8 cellular contexts compared by ENCODE assay signal in the genomic region with DNA sequence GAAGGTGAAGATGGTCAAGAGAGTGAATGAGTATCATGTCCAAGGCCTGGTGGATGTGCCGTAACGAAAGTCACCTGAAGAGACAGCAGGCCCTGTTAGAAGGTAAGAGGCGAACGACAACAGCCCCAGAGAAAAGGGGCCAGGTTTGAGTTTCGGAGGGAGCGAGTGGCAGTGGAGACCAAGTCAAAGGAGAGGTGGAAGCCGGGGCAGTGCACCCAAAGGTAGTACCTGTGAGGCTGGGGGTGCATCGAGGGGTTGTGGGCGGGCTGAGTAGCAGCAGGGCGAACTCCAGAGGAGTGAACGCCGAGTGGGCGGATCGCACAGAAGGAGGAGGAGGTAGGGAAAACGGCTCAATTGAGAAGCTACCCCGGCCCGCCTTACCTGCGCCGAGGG. TPM values are rescaled to one million over a fixed set of nuclear protein-coding genes. Genes with fewer than 3 reads are reported as not detected.
DNase-seq lines count a peak whose midpoint lies in the region; ATAC-seq, FAIRE-seq and TF ChIP-seq lines count a peak whose summit lies in the region.

No MANE protein-coding gene starts in this region.

- no peak for TF ChIP-seq CTCF in CD14-positive monocyte (IDR thresholded peaks at IDR 0.05)

- FAIRE-seq in H54 (lab: Jason Lieb, UNC), result no peak

- H3K27me3 ChIP-seq in neuron (ENCODE audit: insufficient read depth, low read length), result no peaks in the 10 kb centered on the region

- intact Hi-C loops in CD14-positive monocyte (cut with micrococcal nuclease), result loop anchor here (10.0 kb wide), 3 partner anchors 163 to 293 kb away; a partner anchor contains a TSS

- TF ChIP-seq POLR2A in H54 (IDR thresholded peaks at IDR 0.05; ENCODE audit: low read depth, low read length), result no peak

- H3K27me3 Mint-ChIP-seq in CD14-positive monocyte (ENCODE audit: low read depth in 3 of 3), result no peaks in the 10 kb centered on the region

- peak overlapping the region; percentile 81 for H3K4me3 ChIP-seq in neuron (ENCODE audit: low read length)

- peaks cover 45% of the 10 kb centered on the region for H3K4me1 Mint-ChIP-seq in CD14-positive monocyte

- ATAC-seq in GM18909 (IDR thresholded peaks at IDR 0.05; ENCODE audit: poor library complexity, unreplicated experiment), result peak; percentile 40
- peak; percentile 39 for ATAC-seq in HG03135 (IDR thresholded peaks at IDR 0.05; ENCODE audit: unreplicated experiment)

- H3K36me3 ChIP-seq in neuron (ENCODE audit: insufficient read depth, low read length), result peaks cover 29% of the 10 kb centered on the region

- no peak for DNase-seq in CD14-positive monocyte (ENCODE audit: low spot score)
- DNase-seq in T-helper 1 cell, result peak in 4 of 5 donors; percentile 59 to 76 (median 66)
- no peak for DNase-seq in epithelial cell of prostate (ENCODE audit: low read depth, low spot score)
- no peak for DNase-seq in RPMI8226
- DNase-seq in H54 (ENCODE audit: insufficient read length, low spot score), result no peak

- H3K9me3 Mint-ChIP-seq in CD14-positive monocyte, result no peaks in the 10 kb centered on the region

- peak overlapping the region; percentile 92 to 97 for H3K4me3 Mint-ChIP-seq in CD14-positive monocyte

- no peaks in the 10 kb centered on the region for H3K9me3 ChIP-seq in neuron (ENCODE audit: low read length)

- peak overlapping the region; percentile 79 for H2AFZ ChIP-seq in neuron (ENCODE audit: low read depth, low read length)

- H3K4me1 ChIP-seq in neuron (ENCODE audit: insufficient read depth, low read length), result peaks cover 31% of the 10 kb centered on the region

- H3K36me3 Mint-ChIP-seq in CD14-positive monocyte, result peaks cover 19 to 22% of the 10 kb centered on the region in 2 donors

- H3K27ac Mint-ChIP-seq in CD14-positive monocyte, result peak overlapping the region; percentile 96 to 100 (median 99)

- H3K27ac ChIP-seq in epithelial cell of prostate, result peak overlapping the region; percentile 83

RNA-seq across cellular contexts. Expression of a gene that starts 0.4 kb away (rescaled TPM):
- 1 to 10 TPM; 2.7 to 4.9 TPM for polyA plus RNA-seq in CD14-positive monocyte

RNA-seq across cellular contexts. Expression of a gene that starts 0.8 kb away (rescaled TPM):
- polyA plus RNA-seq in CD14-positive monocyte, result 10 to 100 TPM; 14.5 to 18.4 TPM

RNA-seq across cellular contexts. Expression of a gene that starts 39.9 kb away (rescaled TPM):
- under 1 TPM in 1 of 2 donors, not detected in 1; 0.04 TPM for polyA plus RNA-seq in CD14-positive monocyte

Comparison
In these comparisons a context has a peak if more than half of its experiments do, and no peak if none do; other contexts are left out.
1. DNase-seq: peak in T-helper 1 cell (4 of 5); none in CD14-positive monocyte (single experiment), epithelial cell of prostate (single experiment), RPMI8226 (single experiment) and H54 (single experiment).